ENCODE assay signal across 17 cellular contexts in the genomic region with DNA sequence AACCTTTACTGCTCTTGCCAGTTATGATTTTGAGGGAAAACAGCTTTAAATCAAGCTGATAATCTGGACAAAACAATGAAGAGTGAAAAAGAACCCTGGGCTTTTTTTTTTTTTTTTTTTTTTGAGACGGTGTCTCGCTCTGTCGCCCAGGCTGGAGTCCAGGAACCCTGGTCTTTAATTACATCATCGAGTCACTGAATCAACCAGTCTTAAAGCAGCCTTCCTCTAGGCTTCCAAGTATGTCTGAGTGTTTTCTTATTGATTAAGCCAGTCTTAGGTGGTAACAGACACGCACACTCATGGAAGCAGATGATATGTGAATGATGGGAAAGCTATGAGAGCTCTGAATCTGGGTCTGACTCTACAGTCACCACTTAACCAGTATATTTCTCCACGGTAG. TPM values are rescaled to one million over a fixed set of nuclear protein-coding genes. Genes with fewer than 3 reads are reported as not detected.
A peak's percentile ranks its signal among the peaks of the same experiment; 100 is the strongest.
DNase-seq lines count a peak whose midpoint lies in the region; ATAC-seq and TF ChIP-seq lines count a peak whose summit lies in the region.
"Had no signal": no experiment of that assay in that cellular context is flagged by ENCODE, and none has a peak within 500 bp of the region (broad histone marks: within the 10 kb centered on the region; RNA-seq: fewer than 3 reads in every experiment).

No MANE protein-coding gene starts in this region.

- H2BK15ac ChIP-seq in mesenchymal stem cell (ENCODE audit: low read depth, poor library complexity, severe bottlenecking), result no peak overlapping the region

- DNase-seq in NCI-H2227 (lab: John Stamatoyannopoulos, UW; ENCODE audit: unreplicated experiment), result peak; percentile 4
- no peak for DNase-seq in NCI-H2227 treated with DMSO at 0.1 percent for 48 hours (lab: John Stamatoyannopoulos, UW)
- DNase-seq in dorsolateral prefrontal cortex, result no peak
- no peak for DNase-seq in mesenchymal stem cell
- no peak for DNase-seq in activated gamma-delta T cell (lab: John Stamatoyannopoulos, UW)
- DNase-seq: DMS 273 treated with DMSO at 0.1 percent for 48 hours, GDM1, GM23248, HCEC 1CT, KG1, NCI-H1436 treated with DMSO at 0.1 percent for 48 hours, NCI-H774 had no signal

- no peak overlapping the region for H3K23ac ChIP-seq in mesenchymal stem cell (ENCODE audit: low read length in 2 of 2)

- H3K27ac ChIP-seq in dorsolateral prefrontal cortex (peak overlapping the region in 49 of 59 donors; percentile 1 to 84 (median 58)), mesenchymal stem cell (ENCODE audit: low read length, poor library complexity, severe bottlenecking) (peak overlapping the region; percentile 33)
- H3K27ac ChIP-seq: BLaER1 treated with 17β-estradiol and CSF1 and Interleukin-3, amounts not matched to agents 10 nM and 100 nM; GM23248 had no signal

- H3K9me3 ChIP-seq in mesenchymal stem cell (ENCODE audit: control insufficient read depth, low read length), result no peaks in the 10 kb centered on the region
- H3K9me3 ChIP-seq: BLaER1 treated with 17β-estradiol and CSF1 and Interleukin-3, amounts not matched to agents 10 nM and 100 nM had no signal

- no peak overlapping the region for H2BK120ac ChIP-seq in mesenchymal stem cell (ENCODE audit: low read depth, low read length)

- WGBS in mesenchymal stem cell, result 100% methylated on average over 3 of the region's 6 CpGs

- H3K4me3 ChIP-seq in dorsolateral prefrontal cortex (no peak overlapping the region), mesenchymal stem cell (ENCODE audit: insufficient read depth in 1 of 2, low read depth in 1 of 2, low read length in 2 of 2) (no peak overlapping the region)
- H3K4me3 ChIP-seq: BLaER1 treated with 17β-estradiol and CSF1 and Interleukin-3, amounts not matched to agents 10 nM and 100 nM; GM12878; GM23248 had no signal

- intact Hi-C loops in dorsolateral prefrontal cortex (cut with DNase I), result loop anchor here in 1 of 2 donors (5.0 kb wide), 1 partner anchor 110 kb away; a partner anchor contains a TSS

- peaks cover 4 to 46% of the 10 kb centered on the region in 2 experiments for H3K36me3 ChIP-seq in mesenchymal stem cell (ENCODE audit: control insufficient read depth in 1 of 2, insufficient read depth in 2 of 2, low read depth in 1 of 2, low read length in 2 of 2)

- no peak overlapping the region for H3K4me2 ChIP-seq in mesenchymal stem cell (ENCODE audit: low read length, poor library complexity, severe bottlenecking)
- H3K4me2 ChIP-seq: BLaER1 treated with 17β-estradiol and CSF1 and Interleukin-3, amounts not matched to agents 10 nM and 100 nM had no signal

- H3K4me1 ChIP-seq in mesenchymal stem cell (ENCODE audit: control insufficient read depth, insufficient read depth, low read depth, low read length), result no peaks in the 10 kb centered on the region

- H4K8ac ChIP-seq in mesenchymal stem cell (ENCODE audit: low read length), result no peak overlapping the region

- no peak overlapping the region for H2BK12ac ChIP-seq in mesenchymal stem cell (ENCODE audit: low read length in 2 of 2)

- no peak overlapping the region for H2AK5ac ChIP-seq in mesenchymal stem cell (ENCODE audit: low read length, severe bottlenecking)

- no peak overlapping the region for H3K14ac ChIP-seq in mesenchymal stem cell (ENCODE audit: low read length in 2 of 2)

- peaks cover 3% of the 10 kb centered on the region for H3K79me1 ChIP-seq in mesenchymal stem cell (replicated peaks; ENCODE audit: low read length, poor library complexity, severe bottlenecking)

- no peak overlapping the region for H2AFZ ChIP-seq in mesenchymal stem cell (ENCODE audit: low read depth, low read length)
- H2AFZ ChIP-seq: GM23248 had no signal

- H3K27me3 ChIP-seq in dorsolateral prefrontal cortex, result no peaks in the 10 kb centered on the region
- no peaks in the 10 kb centered on the region for H3K27me3 ChIP-seq in mesenchymal stem cell (ENCODE audit: control insufficient read depth in 1 of 2, insufficient read depth in 1 of 2, low read length in 2 of 2)
- H3K27me3 ChIP-seq: BLaER1 treated with 17β-estradiol and CSF1 and Interleukin-3, amounts not matched to agents 10 nM and 100 nM had no signal

- H2BK5ac ChIP-seq in mesenchymal stem cell (ENCODE audit: low read depth, low read length, poor library complexity, severe bottlenecking), result no peak overlapping the region

- ATAC-seq in HG03135 (IDR thresholded peaks at IDR 0.05; ENCODE audit: unreplicated experiment), result no peak
- ATAC-seq in HG03139 (IDR thresholded peaks at IDR 0.05; ENCODE audit: unreplicated experiment), result no peak
- no peak for ATAC-seq in GM21786 (IDR thresholded peaks at IDR 0.05; ENCODE audit: unreplicated experiment)
- ATAC-seq: GM12878 had no signal

- no peak overlapping the region for H3K9ac ChIP-seq in mesenchymal stem cell (ENCODE audit: low read length)
- H3K9ac ChIP-seq: BLaER1 treated with 17β-estradiol and CSF1 and Interleukin-3, amounts not matched to agents 10 nM and 100 nM; GM23248 had no signal

- H4K91ac ChIP-seq in mesenchymal stem cell (ENCODE audit: low read length), result no peak overlapping the region

- no peak overlapping the region for H3K18ac ChIP-seq in mesenchymal stem cell (ENCODE audit: low read depth in 1 of 2, low read length in 2 of 2)

- no peak overlapping the region for H3K4ac ChIP-seq in mesenchymal stem cell (ENCODE audit: low read depth in 1 of 2, low read length in 2 of 2)

- TF ChIP-seq CTCF in dorsolateral prefrontal cortex (IDR thresholded peaks at IDR 0.05 in 54 of 56, conservative IDR thresholded peaks at IDR 0.05 in 2 of 56; ENCODE audit: low read depth in 1 of 56, partially characterized antibody in 56 of 56), result no peak

RNA-seq across cellular contexts. Expression of a gene that starts 5.9 kb away (rescaled TPM):
- 10 to 100 TPM in 105 of 120 experiments, 1 to 10 TPM in 15; 6.6 to 20.4 (median 13.4) TPM for total RNA-seq in dorsolateral prefrontal cortex
- 6.8 TPM for polyA plus RNA-seq in mesenchymal stem cell (2013, experiment 1 of 2)
- 6.8 TPM for polyA plus RNA-seq in mesenchymal stem cell (2013, experiment 2 of 2)
